ENCODE assay signal across 8 cellular contexts in the genomic region with DNA sequence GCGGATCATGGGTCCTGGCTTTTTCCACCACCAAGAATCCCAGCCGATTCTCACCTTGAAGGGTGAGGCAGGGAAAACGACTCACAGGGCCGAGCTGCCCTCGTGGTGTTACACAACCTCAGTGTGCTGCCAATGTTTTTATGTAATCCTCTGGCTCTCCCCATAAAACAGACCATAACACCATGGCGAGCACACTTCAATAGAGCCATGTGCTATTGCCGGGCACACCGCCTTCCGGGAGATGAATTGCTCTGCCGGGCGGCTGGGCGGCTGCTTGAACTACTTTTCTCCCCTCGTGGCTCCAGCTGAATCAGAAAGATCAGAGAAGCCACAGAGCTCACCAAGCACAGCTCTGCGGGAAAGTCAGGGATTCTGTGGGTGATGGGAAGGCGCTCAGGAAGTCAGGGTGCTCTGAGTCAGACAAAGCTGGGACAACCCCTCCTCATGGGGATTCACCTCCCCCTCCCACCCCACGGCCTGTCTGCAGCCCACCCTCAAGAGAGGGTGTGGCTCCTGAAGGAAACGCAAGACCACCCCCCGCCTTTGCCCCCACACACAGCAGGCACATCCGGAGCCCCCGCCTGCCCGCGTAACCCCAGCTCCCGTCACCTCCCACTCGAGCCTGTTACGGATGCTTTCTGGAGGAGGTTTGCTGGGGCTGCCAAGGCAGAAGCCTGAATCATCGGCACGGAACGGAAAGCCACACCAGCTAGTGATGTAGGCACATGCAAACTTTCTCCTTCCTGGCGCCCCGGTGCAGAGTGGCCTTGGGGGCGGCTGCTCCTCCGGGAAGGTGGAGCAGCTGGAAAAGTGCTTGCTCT. TPM values are rescaled to one million over a fixed set of nuclear protein-coding genes. Genes with fewer than 3 reads are reported as not detected.
DNase-seq lines count a peak whose midpoint lies in the region; ATAC-seq, FAIRE-seq and TF ChIP-seq lines count a peak whose summit lies in the region.

No MANE protein-coding gene starts in this region.

- intact Hi-C loops in kidney (cut with DNase I): no loop called here

- no peaks in the 10 kb centered on the region for H3K36me3 Mint-ChIP-seq in neural progenitor cell

- H3K9me3 ChIP-seq in Loucy (ENCODE audit: insufficient read depth, low read depth, low read length) (no peaks in the 10 kb centered on the region), adipocyte (ENCODE audit: control insufficient read depth, low read length) (no peaks in the 10 kb centered on the region), kidney (ENCODE audit: control insufficient read depth in 1 of 2, low read length in 2 of 2) (no peaks in the 10 kb centered on the region), neural progenitor cell (ENCODE audit: low read depth) (no peaks in the 10 kb centered on the region)

- H2AFZ ChIP-seq in Loucy (ENCODE audit: low read length) (peak overlapping the region; percentile 86), neural progenitor cell (replicated peaks) (no peak overlapping the region)

- no peak overlapping the region for H3K4me3 Mint-ChIP-seq in neural progenitor cell

- ATAC-seq in GM18867 (IDR thresholded peaks at IDR 0.05; ENCODE audit: unreplicated experiment): no peak

- H3K9me2 ChIP-seq in Loucy (replicated peaks; ENCODE audit: low read depth, low read length): no peaks in the 10 kb centered on the region

- peaks cover 39% of the 10 kb centered on the region for H3K27me3 Mint-ChIP-seq in neural progenitor cell (ENCODE audit: insufficient read depth, low read depth)

- no peak for TF ChIP-seq CTCF in AG10803 (conservative IDR thresholded peaks at IDR 0.05; ENCODE audit: low read length)
- no peak for TF ChIP-seq CTCF in Loucy (conservative IDR thresholded peaks at IDR 0.05; ENCODE audit: low read length)
- TF ChIP-seq CTCF in kidney (IDR thresholded peaks at IDR 0.05; ENCODE audit: borderline replicate concordance, extremely low read depth, insufficient read depth): no peak
- TF ChIP-seq CTCF in neural progenitor cell (IDR thresholded peaks at IDR 0.05): no peak

- peak; percentile 87 for DNase-seq in AG10803 (ENCODE audit: low read depth)
- DNase-seq in adipocyte (ENCODE audit: low read depth): peak; percentile 74
- peak; percentile 86 for DNase-seq in kidney
- peak; percentile 35 to 48 (median 39) for DNase-seq in stimulated activated CD4-positive, alpha-beta T cell treated with anti-CD3 and anti-CD28 coated beads, TNF-alpha, amount 100 ng/mL, for 4 hours (ENCODE audit: low read depth in 3 of 3)
- no peak for DNase-seq in NCI-H345 (lab: John Stamatoyannopoulos, UW)
- DNase-seq in neural progenitor cell (ENCODE audit: low spot score): no peak

- peaks cover 21% of the 10 kb centered on the region for H3K4me1 ChIP-seq in Loucy (ENCODE audit: insufficient read depth, low read length, poor library complexity, severe bottlenecking)
- peaks cover 17% of the 10 kb centered on the region for H3K4me1 ChIP-seq in adipocyte (ENCODE audit: control insufficient read depth, insufficient read depth, low read length)
- peaks cover 0 to 8% of the 10 kb centered on the region in 2 donors for H3K4me1 ChIP-seq in kidney (ENCODE audit: control insufficient read depth in 1 of 2, insufficient read depth in 1 of 2, low read depth in 1 of 2, low read length in 2 of 2)
- H3K4me1 ChIP-seq in neural progenitor cell: no peaks in the 10 kb centered on the region

- H3K27ac ChIP-seq in kidney (ENCODE audit: low read depth in 2 of 2, low read length in 2 of 2): no peak overlapping the region
- no peak overlapping the region for H3K27ac ChIP-seq in neural progenitor cell

- H3K4me2 ChIP-seq in Loucy (ENCODE audit: low read depth, low read length, poor library complexity, severe bottlenecking) (peak overlapping the region; percentile 77), neural progenitor cell (no peak overlapping the region)

- H3K9ac ChIP-seq in Loucy (ENCODE audit: low read depth, low read length, poor library complexity, severe bottlenecking): peak overlapping the region; percentile 58
- no peak overlapping the region for H3K9ac ChIP-seq in adipocyte (ENCODE audit: low read length)
- no peak overlapping the region for H3K9ac ChIP-seq in kidney (ENCODE audit: low read length in 2 of 2)
- no peak overlapping the region for H3K9ac ChIP-seq in neural progenitor cell

- no peak overlapping the region for H3K27ac Mint-ChIP-seq in neural progenitor cell

- H3K36me3 ChIP-seq in Loucy (ENCODE audit: insufficient read depth, low read length): no peaks in the 10 kb centered on the region
- no peaks in the 10 kb centered on the region for H3K36me3 ChIP-seq in adipocyte (ENCODE audit: control insufficient read depth, insufficient read depth, low read length, severe bottlenecking)
- H3K36me3 ChIP-seq in kidney (ENCODE audit: control insufficient read depth in 1 of 2, insufficient read depth in 2 of 2, low read length in 2 of 2): no peaks in the 10 kb centered on the region
- H3K36me3 ChIP-seq in neural progenitor cell: no peaks in the 10 kb centered on the region

- no peaks in the 10 kb centered on the region for H3F3A ChIP-seq in Loucy (ENCODE audit: low read depth)
- H3F3A ChIP-seq in neural progenitor cell (ENCODE audit: low read depth): peaks cover 11% of the 10 kb centered on the region

- H3K4me1 Mint-ChIP-seq in neural progenitor cell: peaks cover 17% of the 10 kb centered on the region

- peaks cover 4% of the 10 kb centered on the region for H3K9me3 Mint-ChIP-seq in neural progenitor cell

- H3K79me2 ChIP-seq in Loucy (ENCODE audit: insufficient read depth, low read length): no peaks in the 10 kb centered on the region
- no peaks in the 10 kb centered on the region for H3K79me2 ChIP-seq in neural progenitor cell (ENCODE audit: low read depth)

- no peaks in the 10 kb centered on the region for H4K20me1 ChIP-seq in Loucy (ENCODE audit: insufficient read depth, low read length, poor library complexity, severe bottlenecking)
- peaks cover 31% of the 10 kb centered on the region for H4K20me1 ChIP-seq in neural progenitor cell (ENCODE audit: low read depth)

- H3K27me3 ChIP-seq in Loucy (ENCODE audit: insufficient read depth, low read length, poor library complexity, severe bottlenecking): no peaks in the 10 kb centered on the region
- H3K27me3 ChIP-seq in adipocyte (replicated peaks; ENCODE audit: control insufficient read depth, insufficient read depth, low read length): peaks cover 33% of the 10 kb centered on the region
- H3K27me3 ChIP-seq in neural progenitor cell: peaks cover 99% of the 10 kb centered on the region

- peak overlapping the region; percentile 43 for H3K4me3 ChIP-seq in AG10803 (ENCODE audit: low read length)
- peak overlapping the region; percentile 67 for H3K4me3 ChIP-seq in Loucy (ENCODE audit: low read length, poor library complexity, severe bottlenecking)
- H3K4me3 ChIP-seq in adipocyte (ENCODE audit: low read length): peak overlapping the region; percentile 18
- no peak overlapping the region for H3K4me3 ChIP-seq in kidney (ENCODE audit: low read length in 2 of 2)
- no peak overlapping the region for H3K4me3 ChIP-seq in neural progenitor cell

- no peak for FAIRE-seq in kidney (lab: Jason Lieb, UNC)

RNA-seq across cellular contexts. Expression of gene GALNT9, which starts 1.8 kb away (rescaled TPM):
- total RNA-seq in kidney (20.7 TPM), neural progenitor cell (ENCODE audit: low replicate concordance) (0.34 TPM in 1 of 2 replicates, not detected in the other)
- 4.8 TPM for polyA plus RNA-seq in kidney (ENCODE audit: insufficient read depth, low read depth, low replicate concordance)

Comparison
In these comparisons a context has a peak if more than half of its experiments do, and no peak if none do; other contexts are left out.
1. DNase-seq: peak in AG10803 (single experiment), adipocyte (single experiment), kidney (single experiment) and stimulated activated CD4-positive, alpha-beta T cell treated with anti-CD3 and anti-CD28 coated beads, TNF-alpha, amount 100 ng/mL, for 4 hours (3 of 3); none in NCI-H345 (single experiment) and neural progenitor cell (single experiment).
2. H3K4me3 ChIP-seq: peak in AG10803 (single experiment), Loucy (single experiment) and adipocyte (single experiment); none in kidney (0 of 2) and neural progenitor cell (single experiment).
3. RNA of gene GALNT9, which starts 1.8 kb away (total RNA-seq): 20.7 TPM in kidney (single experiment); 0.34 TPM in neural progenitor cell; every median in the first group is over 10 times any median in the second.